1 cellular context compared by ENCODE assay signal in genomic region chr1:154552036-154552435, GRCh38.
TF ChIP-seq lines count a peak whose summit lies in the region.

No MANE protein-coding gene starts in this region.

TF ChIP-seq in K562, 482 proteins besides CTCF, POLR2A, EP300 and RAD21:
- no peak for TF ChIP-seq PTBP1 (IDR thresholded peaks at IDR 0.05; ENCODE audit: low read depth, low read length)
- TF ChIP-seq RBFOX2 (IDR thresholded peaks at IDR 0.05; ENCODE audit: low read depth, low read length): 0 out of 2 replicates have a peak, but pooled peaks have one; percentile 14
- TF ChIP-seq FOSL1 (tag; conservative IDR thresholded peaks at IDR 0.05): no peak
- no peak for TF ChIP-seq MYBL2 (IDR thresholded peaks at IDR 0.05; ENCODE audit: low read depth)
- TF ChIP-seq MYBL2 (CRISPR knock-in tag; IDR thresholded peaks at IDR 0.05; ENCODE audit: borderline replicate concordance): no peak
TF ChIP-seq in K562: peak in this region for 1.
